Comparison of ENCODE assay signal across 22 cellular contexts in genomic region chr17:79630821-79631639, GRCh38. TPM values are rescaled to one million over a fixed set of nuclear protein-coding genes. Genes with fewer than 3 reads are reported as not detected.
DNase-seq lines count a peak whose midpoint lies in the region; ATAC-seq and TF ChIP-seq lines count a peak whose summit lies in the region.
"Had no signal": no experiment of that assay in that cellular context is flagged by ENCODE, and none has a peak within 500 bp of the region (broad histone marks: within the 10 kb centered on the region; RNA-seq: fewer than 3 reads in every experiment).

No MANE protein-coding gene starts in this region.

- H3K9me3 Mint-ChIP-seq in activated naive CD8-positive, alpha-beta T cell treated with anti-CD3 and anti-CD28 coated beads, Interleukin-2, amount 10 ng/mL, durations not matched to agents 7 days and 5 days = no peaks in the 10 kb centered on the region
- no peaks in the 10 kb centered on the region for H3K9me3 Mint-ChIP-seq in activated naive CD8-positive, alpha-beta T cell treated with anti-CD3 and anti-CD28 coated beads for 36 hours
- peaks cover 9% of the 10 kb centered on the region for H3K9me3 Mint-ChIP-seq in mesothelial cell of epicardium
- H3K9me3 Mint-ChIP-seq: T-helper 2 cell treated with Interferon-gamma antibody and Interleukin-4, amounts not matched to agents 5 μg/mL and 100 μg/mL, for 36 hours had no signal

- peak; percentile 17 for DNase-seq in activated naive CD8-positive, alpha-beta T cell treated with anti-CD3 and anti-CD28 coated beads, Interleukin-2, amount 10 ng/mL, durations not matched to agents 7 days and 5 days
- no peak for DNase-seq in activated naive CD8-positive, alpha-beta T cell treated with anti-CD3 and anti-CD28 coated beads for 36 hours
- DNase-seq in coronary artery (ENCODE audit: low spot score) = peak; percentile 68
- DNase-seq in mesothelial cell of epicardium (ENCODE audit: low spot score in 2 of 2, unreplicated experiment in 2 of 2) = peak; percentile 11 to 26
- peak; percentile 4 to 5 for DNase-seq in uterus
- DNase-seq in A172 (ENCODE audit: low spot score) = no peak
- no peak for DNase-seq in germinal center (ENCODE audit: low spot score)
- DNase-seq: activated CD4-positive, alpha-beta T cell treated with anti-CD3 and anti-CD28 coated beads for 36 hours; AML-193; amygdala; central memory CD4-positive, alpha-beta T cell; effector memory CD4-positive, alpha-beta T cell; kidney glomerular epithelial cell; NCI-H1092; NCI-H2107; NCI-H524; SIG-M5 had no signal

- H3K27ac ChIP-seq in coronary artery (no peak overlapping the region), uterus (no peak overlapping the region)
- H3K27ac ChIP-seq: KMS-11 had no signal

- no peak overlapping the region for H3K4me3 Mint-ChIP-seq in activated naive CD8-positive, alpha-beta T cell treated with anti-CD3 and anti-CD28 coated beads, Interleukin-2, amount 10 ng/mL, durations not matched to agents 7 days and 5 days
- H3K4me3 Mint-ChIP-seq in activated naive CD8-positive, alpha-beta T cell treated with anti-CD3 and anti-CD28 coated beads for 36 hours = no peak overlapping the region
- no peak overlapping the region for H3K4me3 Mint-ChIP-seq in mesothelial cell of epicardium
- H3K4me3 Mint-ChIP-seq: activated CD4-positive, alpha-beta T cell treated with anti-CD3 and anti-CD28 coated beads for 36 hours; T-helper 2 cell treated with Interferon-gamma antibody and Interleukin-4, amounts not matched to agents 5 μg/mL and 100 μg/mL, for 36 hours had no signal

- POLR2A ChIA-PET in activated naive CD8-positive, alpha-beta T cell treated with anti-CD3 and anti-CD28 coated beads, Interleukin-2, amount 10 ng/mL, durations not matched to agents 7 days and 5 days (lab: Charles Lee) = no interaction called here

- no peaks in the 10 kb centered on the region for H3K36me3 ChIP-seq in uterus

- no peak overlapping the region for H3K27ac Mint-ChIP-seq in activated naive CD8-positive, alpha-beta T cell treated with anti-CD3 and anti-CD28 coated beads, Interleukin-2, amount 10 ng/mL, durations not matched to agents 7 days and 5 days
- no peak overlapping the region for H3K27ac Mint-ChIP-seq in activated naive CD8-positive, alpha-beta T cell treated with anti-CD3 and anti-CD28 coated beads for 36 hours
- H3K27ac Mint-ChIP-seq in mesothelial cell of epicardium = no peak overlapping the region
- H3K27ac Mint-ChIP-seq: activated CD4-positive, alpha-beta T cell treated with anti-CD3 and anti-CD28 coated beads for 36 hours; T-helper 2 cell treated with Interferon-gamma antibody and Interleukin-4, amounts not matched to agents 5 μg/mL and 100 μg/mL, for 36 hours had no signal

- H3K4me1 Mint-ChIP-seq in activated naive CD8-positive, alpha-beta T cell treated with anti-CD3 and anti-CD28 coated beads, Interleukin-2, amount 10 ng/mL, durations not matched to agents 7 days and 5 days = no peaks in the 10 kb centered on the region
- H3K4me1 Mint-ChIP-seq in activated naive CD8-positive, alpha-beta T cell treated with anti-CD3 and anti-CD28 coated beads for 36 hours = no peaks in the 10 kb centered on the region
- peaks cover 20% of the 10 kb centered on the region for H3K4me1 Mint-ChIP-seq in mesothelial cell of epicardium
- H3K4me1 Mint-ChIP-seq: activated CD4-positive, alpha-beta T cell treated with anti-CD3 and anti-CD28 coated beads for 36 hours had no signal

- H3K36me3 Mint-ChIP-seq in activated naive CD8-positive, alpha-beta T cell treated with anti-CD3 and anti-CD28 coated beads, Interleukin-2, amount 10 ng/mL, durations not matched to agents 7 days and 5 days = no peaks in the 10 kb centered on the region
- no peaks in the 10 kb centered on the region for H3K36me3 Mint-ChIP-seq in activated naive CD8-positive, alpha-beta T cell treated with anti-CD3 and anti-CD28 coated beads for 36 hours
- no peaks in the 10 kb centered on the region for H3K36me3 Mint-ChIP-seq in mesothelial cell of epicardium

- intact Hi-C loops in uterus (cut with DNase I; ENCODE audit: low total_unique reads) = no loop called here

- no peak for ATAC-seq in activated naive CD8-positive, alpha-beta T cell treated with anti-CD3 and anti-CD28 coated beads, Interleukin-2, amount 10 ng/mL, durations not matched to agents 7 days and 5 days (ENCODE audit: low read depth)
- no peak for ATAC-seq in HG02970 (IDR thresholded peaks at IDR 0.05; ENCODE audit: low FRiP score, unreplicated experiment)
- ATAC-seq: activated CD4-positive, alpha-beta T cell treated with anti-CD3 and anti-CD28 coated beads for 36 hours; mucosa of descending colon had no signal

- H3K9me3 ChIP-seq in uterus = no peaks in the 10 kb centered on the region
- H3K9me3 ChIP-seq: mucosa of descending colon had no signal

- no peaks in the 10 kb centered on the region for H3K4me1 ChIP-seq in uterus

- TF ChIP-seq CTCF in coronary artery (IDR thresholded peaks at IDR 0.05) = no peak
- TF ChIP-seq CTCF in mesothelial cell of epicardium (IDR thresholded peaks at IDR 0.05; ENCODE audit: unreplicated experiment) = no peak
- TF ChIP-seq CTCF in uterus (IDR thresholded peaks at IDR 0.05) = no peak

- no peaks in the 10 kb centered on the region for H3K27me3 ChIP-seq in uterus

- peaks cover 2% of the 10 kb centered on the region for H3K27me3 Mint-ChIP-seq in activated naive CD8-positive, alpha-beta T cell treated with anti-CD3 and anti-CD28 coated beads, Interleukin-2, amount 10 ng/mL, durations not matched to agents 7 days and 5 days
- peaks cover 32% of the 10 kb centered on the region for H3K27me3 Mint-ChIP-seq in activated naive CD8-positive, alpha-beta T cell treated with anti-CD3 and anti-CD28 coated beads for 36 hours
- peaks cover 44% of the 10 kb centered on the region for H3K27me3 Mint-ChIP-seq in mesothelial cell of epicardium (ENCODE audit: low read depth)

- no peak overlapping the region for H3K4me3 ChIP-seq in coronary artery
- H3K4me3 ChIP-seq in uterus = no peak overlapping the region
- H3K4me3 ChIP-seq: mucosa of descending colon had no signal

- no peak for TF ChIP-seq POLR2A in uterus (IDR thresholded peaks at IDR 0.05)

RNA-seq across cellular contexts. Expression of gene RBFOX3, which starts 20.2 kb away (rescaled TPM):
- total RNA-seq in activated naive CD8-positive, alpha-beta T cell treated with anti-CD3 and anti-CD28 coated beads, Interleukin-2, amount 10 ng/mL, durations not matched to agents 7 days and 5 days = not detected
- total RNA-seq in activated naive CD8-positive, alpha-beta T cell treated with anti-CD3 and anti-CD28 coated beads for 36 hours = not detected
- total RNA-seq in mesothelial cell of epicardium = 0.11 to 0.20 TPM in 2 of 3 replicates, not detected in the other
- total RNA-seq in uterus = 1 to 10 TPM in 3 of 4 donors, under 1 TPM in 1; 0.69 to 5.3 (median 2.7) TPM
- 0.19 TPM in 1 of 2 replicates, not detected in the other for total RNA-seq in A172 (2014; rRNA removed; shearing (Covaris generic))
- total RNA-seq: subcutaneous adipose tissue had no signal

Comparison
In these comparisons a context has a peak if more than half of its experiments do, and no peak if none do; other contexts are left out.
1. DNase-seq: peak in activated naive CD8-positive, alpha-beta T cell treated with anti-CD3 and anti-CD28 coated beads, Interleukin-2, amount 10 ng/mL, durations not matched to agents 7 days and 5 days (single experiment), coronary artery (single experiment), mesothelial cell of epicardium (2 of 2) and uterus (2 of 2); none in activated naive CD8-positive, alpha-beta T cell treated with anti-CD3 and anti-CD28 coated beads for 36 hours (single experiment), A172 (single experiment) and germinal center (single experiment).